ENCODE assay signal across 15 cellular contexts in genomic region chr16:50735629-50736122, GRCh38. TPM values are rescaled to one million over a fixed set of nuclear protein-coding genes. Genes with fewer than 3 reads are reported as not detected.
DNase-seq lines count a peak whose midpoint lies in the region; ATAC-seq and TF ChIP-seq lines count a peak whose summit lies in the region.
"Had no signal": no experiment of that assay in that cellular context is flagged by ENCODE, and none has a peak within 500 bp of the region (broad histone marks: within the 10 kb centered on the region; RNA-seq: fewer than 3 reads in every experiment).

No MANE protein-coding gene starts in this region.

- no peak for DNase-seq in activated naive CD8-positive, alpha-beta T cell treated with anti-CD3 and anti-CD28 coated beads, Interleukin-2, amount 10 ng/mL, durations not matched to agents 7 days and 5 days
- DNase-seq in activated naive CD8-positive, alpha-beta T cell treated with anti-CD3 and anti-CD28 coated beads for 36 hours = no peak
- DNase-seq in MV-4-11 (lab: John Stamatoyannopoulos, UW) (peak; percentile 37), upper lobe of right lung (no peak), DMS79 treated with DMSO at 0.1 percent for 48 hours (lab: John Stamatoyannopoulos, UW) (no peak), NCI-H69 (lab: John Stamatoyannopoulos, UW) (no peak), HAP-1 (ENCODE audit: low spot score in 2 of 2) (no peak)
- DNase-seq: caudate nucleus, DMS53, GM23248, NCI-H2029 treated with DMSO at 0.1 percent for 48 hours had no signal

- ATAC-seq in activated naive CD8-positive, alpha-beta T cell treated with anti-CD3 and anti-CD28 coated beads, Interleukin-2, amount 10 ng/mL, durations not matched to agents 7 days and 5 days (ENCODE audit: low read depth) = no peak
- peak; percentile 57 for ATAC-seq in upper lobe of right lung

- H3K27ac Mint-ChIP-seq in activated naive CD8-positive, alpha-beta T cell treated with anti-CD3 and anti-CD28 coated beads, Interleukin-2, amount 10 ng/mL, durations not matched to agents 7 days and 5 days = peak overlapping the region; percentile 40
- no peak overlapping the region for H3K27ac Mint-ChIP-seq in activated naive CD8-positive, alpha-beta T cell treated with anti-CD3 and anti-CD28 coated beads for 36 hours

- peaks cover 6% of the 10 kb centered on the region for H3K36me3 Mint-ChIP-seq in activated naive CD8-positive, alpha-beta T cell treated with anti-CD3 and anti-CD28 coated beads, Interleukin-2, amount 10 ng/mL, durations not matched to agents 7 days and 5 days
- H3K36me3 Mint-ChIP-seq in activated naive CD8-positive, alpha-beta T cell treated with anti-CD3 and anti-CD28 coated beads for 36 hours = peaks cover 5% of the 10 kb centered on the region

- H3K9me3 ChIP-seq in HEK293 (ENCODE audit: control insufficient read depth, insufficient read depth, low read depth, low read length) (no peaks in the 10 kb centered on the region), upper lobe of right lung (no peaks in the 10 kb centered on the region), HAP-1 (no peaks in the 10 kb centered on the region)
- H3K9me3 ChIP-seq: lower lobe of right lung had no signal

- no peak overlapping the region for H3K27ac ChIP-seq in HEK293 (ENCODE audit: extremely low read depth, low read depth, low read length)
- H3K27ac ChIP-seq in upper lobe of right lung = no peak overlapping the region
- H3K27ac ChIP-seq: epithelial cell of prostate, GM23248, lower lobe of right lung had no signal

- H3K4me1 Mint-ChIP-seq in activated naive CD8-positive, alpha-beta T cell treated with anti-CD3 and anti-CD28 coated beads, Interleukin-2, amount 10 ng/mL, durations not matched to agents 7 days and 5 days = peaks cover 17% of the 10 kb centered on the region
- H3K4me1 Mint-ChIP-seq in activated naive CD8-positive, alpha-beta T cell treated with anti-CD3 and anti-CD28 coated beads for 36 hours = peaks cover 18% of the 10 kb centered on the region

- no peaks in the 10 kb centered on the region for H3K27me3 ChIP-seq in upper lobe of right lung
- peaks cover 12% of the 10 kb centered on the region; the same call in 1 of the 2 replicates for H3K27me3 ChIP-seq in HAP-1 (ENCODE audit: low read depth)

- no peaks in the 10 kb centered on the region for H3K27me3 Mint-ChIP-seq in activated naive CD8-positive, alpha-beta T cell treated with anti-CD3 and anti-CD28 coated beads, Interleukin-2, amount 10 ng/mL, durations not matched to agents 7 days and 5 days
- no peaks in the 10 kb centered on the region for H3K27me3 Mint-ChIP-seq in activated naive CD8-positive, alpha-beta T cell treated with anti-CD3 and anti-CD28 coated beads for 36 hours

- TF ChIP-seq CTCF in HEK293 (tag by site-specific recombination; IDR thresholded peaks at IDR 0.05) (no peak), upper lobe of right lung (IDR thresholded peaks at IDR 0.05) (no peak)

- in situ Hi-C loops in HAP-1 (cut with MboI; ENCODE audit: low sequenced_read_pairs) = no loop called here

- CTCF ChIA-PET in HEK293 (lab: Yijun Ruan, JAX) = interaction anchor here (0.8 kb wide), 1 partner anchor 12 kb away, joined by 4 read pairs; no protein-coding TSS in a partner anchor

- H3K4me3 ChIP-seq in HEK293 (ENCODE audit: low read depth, low read length) (no peak overlapping the region), upper lobe of right lung (no peak overlapping the region), HAP-1 (no peak overlapping the region)
- H3K4me3 ChIP-seq: GM23248, lower lobe of right lung had no signal

- POLR2A ChIA-PET in activated naive CD8-positive, alpha-beta T cell treated with anti-CD3 and anti-CD28 coated beads, Interleukin-2, amount 10 ng/mL, durations not matched to agents 7 days and 5 days (lab: Charles Lee) = interaction anchor here (0.7 kb wide), 1 partner anchor 16 kb away, joined by 4 read pairs; no protein-coding TSS in a partner anchor
- POLR2A ChIA-PET in HEK293 (lab: Yijun Ruan, JAX) = no interaction called here

- H3K36me3 ChIP-seq in HEK293 (ENCODE audit: control insufficient read depth in 2 of 2, insufficient read depth in 1 of 2, low read length in 2 of 2) (no peaks in the 10 kb centered on the region), upper lobe of right lung (no peaks in the 10 kb centered on the region), HAP-1 (replicated peaks) (no peaks in the 10 kb centered on the region)

- intact Hi-C loops in upper lobe of right lung (cut with DNase I) = no loop called here

- no peak overlapping the region for H3K4me3 Mint-ChIP-seq in activated naive CD8-positive, alpha-beta T cell treated with anti-CD3 and anti-CD28 coated beads, Interleukin-2, amount 10 ng/mL, durations not matched to agents 7 days and 5 days
- no peak overlapping the region for H3K4me3 Mint-ChIP-seq in activated naive CD8-positive, alpha-beta T cell treated with anti-CD3 and anti-CD28 coated beads for 36 hours

- H3K9me3 Mint-ChIP-seq in activated naive CD8-positive, alpha-beta T cell treated with anti-CD3 and anti-CD28 coated beads, Interleukin-2, amount 10 ng/mL, durations not matched to agents 7 days and 5 days = no peaks in the 10 kb centered on the region
- no peaks in the 10 kb centered on the region for H3K9me3 Mint-ChIP-seq in activated naive CD8-positive, alpha-beta T cell treated with anti-CD3 and anti-CD28 coated beads for 36 hours

- H3K4me1 ChIP-seq in HEK293 (ENCODE audit: control insufficient read depth, insufficient read depth, low read length) (no peaks in the 10 kb centered on the region), upper lobe of right lung (no peaks in the 10 kb centered on the region), HAP-1 (no peaks in the 10 kb centered on the region)
- H3K4me1 ChIP-seq: lower lobe of right lung had no signal

TF ChIP-seq in HEK293, 187 proteins besides CTCF, POLR2A, EP300 and RAD21:
- TF ChIP-seq EGR2 (tag by site-specific recombination; IDR thresholded peaks at IDR 0.05; ENCODE audit: low read depth) (peak; percentile 61; the same call in 1 of the 2 replicates), ZNF324 (tag by site-specific recombination; IDR thresholded peaks at IDR 0.05) (no peak)

RNA-seq across cellular contexts. Expression of gene CYLD, which starts 6.2 kb away (rescaled TPM):
- 100 to 1,000 TPM; 166 to 172 TPM for total RNA-seq in activated naive CD8-positive, alpha-beta T cell treated with anti-CD3 and anti-CD28 coated beads, Interleukin-2, amount 10 ng/mL, durations not matched to agents 7 days and 5 days
- total RNA-seq in activated naive CD8-positive, alpha-beta T cell treated with anti-CD3 and anti-CD28 coated beads for 36 hours = 10 to 100 TPM; 94.3 to 97.9 TPM
- total RNA-seq in upper lobe of right lung = 48.3 TPM

RNA-seq across cellular contexts. Expression of gene NOD2, which starts 42.3 kb away (rescaled TPM):
- 1 to 10 TPM; 2.8 to 3.5 TPM for total RNA-seq in activated naive CD8-positive, alpha-beta T cell treated with anti-CD3 and anti-CD28 coated beads, Interleukin-2, amount 10 ng/mL, durations not matched to agents 7 days and 5 days
- total RNA-seq in activated naive CD8-positive, alpha-beta T cell treated with anti-CD3 and anti-CD28 coated beads for 36 hours = 1 to 10 TPM in 1 of 2 experiments, under 1 TPM in 1; 0.78 to 1.2 TPM
- total RNA-seq in upper lobe of right lung = 4.2 TPM
- total RNA-seq: GM23248 had no signal

RNA-seq across cellular contexts. Expression of gene SNX20, which starts 54.6 kb away (rescaled TPM):
- 10 to 100 TPM; 70.6 to 76.3 TPM for total RNA-seq in activated naive CD8-positive, alpha-beta T cell treated with anti-CD3 and anti-CD28 coated beads, Interleukin-2, amount 10 ng/mL, durations not matched to agents 7 days and 5 days
- 10 to 100 TPM; 25.8 to 26.0 TPM for total RNA-seq in activated naive CD8-positive, alpha-beta T cell treated with anti-CD3 and anti-CD28 coated beads for 36 hours
- total RNA-seq in upper lobe of right lung = 9.2 TPM
- total RNA-seq: GM23248, osteoblast had no signal
